9 cellular contexts compared by ENCODE assay signal in the genomic region with DNA sequence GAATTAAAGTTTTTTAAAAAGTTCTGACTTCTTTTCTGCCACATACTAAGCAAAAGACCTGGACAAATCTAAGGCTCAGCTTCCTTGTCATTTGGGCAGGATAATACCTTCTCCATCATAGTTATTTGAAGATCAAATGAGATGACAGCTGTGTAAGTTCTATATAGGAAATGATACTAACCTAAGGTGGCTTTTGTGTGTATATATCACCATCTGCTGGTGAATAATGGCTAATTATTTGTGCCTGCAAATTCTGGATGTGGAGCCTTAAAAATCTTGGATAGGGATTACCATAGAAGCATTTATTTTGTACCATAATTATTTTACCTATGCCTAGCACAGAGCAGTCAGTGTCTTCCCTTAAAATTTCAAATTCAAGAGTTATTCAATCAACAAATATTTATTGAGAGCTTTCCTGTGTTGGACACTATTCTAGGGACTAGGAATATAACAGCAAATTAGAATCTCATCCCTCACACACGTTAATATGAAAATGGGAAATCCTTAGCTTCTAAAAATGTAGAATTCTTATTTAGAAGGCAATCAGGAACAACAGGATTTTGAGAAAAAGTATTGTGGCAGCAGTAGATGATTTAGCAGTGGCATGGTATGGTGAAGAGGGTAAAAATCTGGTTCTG.
DNase-seq lines count a peak whose midpoint lies in the region; ATAC-seq, FAIRE-seq and TF ChIP-seq lines count a peak whose summit lies in the region.
"Had no signal": no experiment of that assay in that cellular context is flagged by ENCODE, and none has a peak within 500 bp of the region (broad histone marks: within the 10 kb centered on the region; RNA-seq: fewer than 3 reads in every experiment).

No MANE protein-coding gene starts in this region.

- no peak overlapping the region for H3K4me2 ChIP-seq in endothelial cell of umbilical vein (ENCODE audit: insufficient read depth, low read length)

- H3K36me3 ChIP-seq in Panc1 (ENCODE audit: control insufficient read depth, insufficient read depth, low read length) (no peaks in the 10 kb centered on the region), endothelial cell of umbilical vein (ENCODE audit: control insufficient read depth in 2 of 2, extremely low read depth in 1 of 2, insufficient read depth in 2 of 2, low read length in 2 of 2) (peaks cover 0 to 3% of the 10 kb centered on the region in 2 experiments)

- H3K4me3 ChIP-seq in Jurkat, Clone E6-1 (ENCODE audit: low read length) = no peak overlapping the region
- no peak overlapping the region for H3K4me3 ChIP-seq in Panc1 (ENCODE audit: low read depth in 2 of 2, low read length in 2 of 2)
- H3K4me3 ChIP-seq in endothelial cell of umbilical vein (replicated peaks in 1 of 3; ENCODE audit: insufficient read depth in 1 of 3, low read depth in 1 of 3, low read length in 3 of 3) = no peak overlapping the region
- H3K4me3 ChIP-seq: skin epidermis had no signal

- H3K27ac Mint-ChIP-seq in naive B cell = peak overlapping the region in 1 of 6 donors; percentile 29

- H3K9me1 ChIP-seq in endothelial cell of umbilical vein (replicated peaks; ENCODE audit: control insufficient read depth, extremely low read depth, insufficient read depth, low read length) = no peaks in the 10 kb centered on the region

- H3K9me3 ChIP-seq in Panc1 (ENCODE audit: control insufficient read depth, insufficient read depth, low read depth, low read length) = no peaks in the 10 kb centered on the region
- no peaks in the 10 kb centered on the region for H3K9me3 ChIP-seq in endothelial cell of umbilical vein (replicated peaks; ENCODE audit: control insufficient read depth, insufficient read depth, low read length)

- H2AFZ ChIP-seq in endothelial cell of umbilical vein (ENCODE audit: low read depth, low read length) = no peak overlapping the region

- H3K27ac ChIP-seq in Panc1 (ENCODE audit: low read length) (no peak overlapping the region), endothelial cell of umbilical vein (ENCODE audit: insufficient read depth, low read depth, low read length) (no peak overlapping the region)
- H3K27ac ChIP-seq: skin epidermis had no signal

- in situ Hi-C loops in Panc1 (cut with HindIII; ENCODE audit: low pct_unique_long_range_greater_than_20kb, low sequenced_read_pairs) = no loop called here

- no peaks in the 10 kb centered on the region for H3K9me3 Mint-ChIP-seq in naive B cell

- H3K4me1 ChIP-seq in Panc1 (ENCODE audit: control insufficient read depth, insufficient read depth, low read length) (no peaks in the 10 kb centered on the region), endothelial cell of umbilical vein (ENCODE audit: control insufficient read depth, extremely low read depth, insufficient read depth, low read length) (peaks cover 4% of the 10 kb centered on the region)

- H3K27me3 ChIP-seq in Panc1 (ENCODE audit: control insufficient read depth, insufficient read depth, low read length) (no peaks in the 10 kb centered on the region), endothelial cell of umbilical vein (ENCODE audit: control insufficient read depth in 2 of 2, insufficient read depth in 2 of 2, low read length in 2 of 2) (no peaks in the 10 kb centered on the region)

- intact Hi-C loops in Panc1 (cut with micrococcal nuclease; ENCODE audit: unreplicated experiment) = loop anchor here (1.0 kb wide), 1 partner anchor 152 kb away; no protein-coding TSS in a partner anchor
- intact Hi-C loops in endothelial cell of umbilical vein (cut with micrococcal nuclease) = loop anchor here (1.0 to 5.0 kb wide), 5 partner anchors 88 to 249 kb away; a partner anchor contains a TSS

- POLR2A ChIA-PET in Panc1 (lab: Charles Lee) (interaction anchor here (0.6 kb wide), 1 partner anchor 143 kb away, joined by 4 read pairs; no protein-coding TSS in a partner anchor), endothelial cell of umbilical vein (lab: Charles Lee) (interaction anchor here (0.7 kb wide), 1 partner anchor 310 kb away, joined by 11 read pairs; no protein-coding TSS in a partner anchor)

- dilution Hi-C loops in endothelial cell of umbilical vein (cut with MboI; ENCODE audit: extremely low pct_ligation_motif_present, low sequenced_read_pairs) = no loop called here

- H3K27me3 Mint-ChIP-seq in naive B cell = no peaks in the 10 kb centered on the region

- peak; percentile 64; the same call in 1 of the 2 replicates for TF ChIP-seq CTCF in Panc1 (IDR thresholded peaks at IDR 0.05)
- peak; percentile 28 to 31 for TF ChIP-seq CTCF in endothelial cell of umbilical vein (IDR thresholded peaks at IDR 0.05; ENCODE audit: extremely low read depth in 1 of 2, insufficient read depth in 1 of 2, low read depth in 1 of 2, low read length in 2 of 2)

- no peak for FAIRE-seq in endothelial cell of umbilical vein (lab: Jason Lieb, UNC)

- H3K9ac ChIP-seq in endothelial cell of umbilical vein (replicated peaks; ENCODE audit: extremely low read depth, insufficient read depth, low read length) = no peak overlapping the region

- H3K4me1 Mint-ChIP-seq in naive B cell = no peaks in the 10 kb centered on the region

- H3K36me3 Mint-ChIP-seq in naive B cell = peaks cover 0 to 10% of the 10 kb centered on the region in 2 donors

- no peaks in the 10 kb centered on the region for H4K20me1 ChIP-seq in endothelial cell of umbilical vein (replicated peaks; ENCODE audit: control insufficient read depth, extremely low read depth, insufficient read depth, low read length)

- H3K79me2 ChIP-seq in endothelial cell of umbilical vein (ENCODE audit: control insufficient read depth, insufficient read depth, low read length) = no peaks in the 10 kb centered on the region

- DNase-seq in DMS53 (lab: John Stamatoyannopoulos, UW) (peak; percentile 78), Panc1 (ENCODE audit: low read depth, low spot score) (peak; percentile 30), endothelial cell of umbilical vein (ENCODE audit: low read depth, low spot score) (peak; percentile 75), naive B cell (peak; percentile 32)
- DNase-seq in Jurkat, Clone E6-1 (ENCODE audit: low read depth, low spot score) = peak; percentile 52
- DNase-seq in activated CD4-positive, CD25-positive, alpha-beta regulatory T cell (lab: John Stamatoyannopoulos, UW) = no peak
- DNase-seq in stimulated activated CD4-positive, alpha-beta T cell treated with anti-CD3 and anti-CD28 coated beads, Interleukin-15, amount 100 ng/mL, for 24 hours = no peak

- H3K4me3 Mint-ChIP-seq in naive B cell = no peak overlapping the region

- no peak for TF ChIP-seq POLR2A in endothelial cell of umbilical vein (IDR thresholded peaks at IDR 0.05; ENCODE audit: low read depth, low read length)

- BruUV-seq in Panc1 (replicated peaks; lab: Mats Ljungman, UMichigan) (no TSS peak), endothelial cell of umbilical vein (replicated peaks; lab: Mats Ljungman, UMichigan) (no TSS peak)

- CTCF ChIA-PET in Panc1 (lab: Charles Lee) = interaction anchor here (0.5 to 3.1 kb wide), 7 partner anchors 22 to 168 kb away, joined by 3 to 24 read pairs (median 3); no protein-coding TSS in a partner anchor
- CTCF ChIA-PET in endothelial cell of umbilical vein (lab: Charles Lee) = interaction anchor here (0.9 to 11.7 kb wide), 22 partner anchors 8 to 249 kb away, joined by 3 to 389 read pairs (median 8); a partner anchor contains a TSS

- ATAC-seq in Panc1 (peak; percentile 78), naive B cell (ENCODE audit: low read depth in 2 of 2) (peak; percentile 56 to 70), GM19467 (IDR thresholded peaks at IDR 0.05; ENCODE audit: unreplicated experiment) (no peak)

TF ChIP-seq in endothelial cell of umbilical vein, 7 proteins besides CTCF, POLR2A, EP300 and RAD21:
- TF ChIP-seq GATA2 (IDR thresholded peaks at IDR 0.05; ENCODE audit: insufficient read depth, insufficient read length, low read depth, low read length) (no peak), EZH2 (IDR thresholded peaks at IDR 0.05; ENCODE audit: borderline replicate concordance, low read depth, low read length, severe bottlenecking) (no peak), POLR2AphosphoS5 (IDR thresholded peaks at IDR 0.05; ENCODE audit: insufficient read depth, low read depth, low read length) (no peak), MYC (IDR thresholded peaks at IDR 0.05; ENCODE audit: low read depth, low read length) (no peak), FOS (IDR thresholded peaks at IDR 0.05; ENCODE audit: borderline replicate concordance, insufficient read depth, low read length) (no peak), JUN (IDR thresholded peaks at IDR 0.05; ENCODE audit: borderline replicate concordance, insufficient read depth, insufficient read length, low read depth) (no peak)
- TF ChIP-seq, protein P1, sequence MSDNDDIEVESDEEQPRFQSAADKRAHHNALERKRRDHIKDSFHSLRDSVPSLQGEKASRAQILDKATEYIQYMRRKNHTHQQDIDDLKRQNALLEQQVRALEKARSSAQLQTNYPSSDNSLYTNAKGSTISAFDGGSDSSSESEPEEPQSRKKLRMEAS (IDR thresholded peaks at IDR 0.05; ENCODE audit: insufficient read depth, insufficient read length) = no peak

Comparison
In these comparisons a context has a peak if more than half of its experiments do, and no peak if none do; other contexts are left out.
1. DNase-seq: peak in DMS53 (single experiment), Jurkat, Clone E6-1 (single experiment), Panc1 (single experiment), endothelial cell of umbilical vein (single experiment) and naive B cell (single experiment); none in activated CD4-positive, CD25-positive, alpha-beta regulatory T cell (0 of 4) and stimulated activated CD4-positive, alpha-beta T cell treated with anti-CD3 and anti-CD28 coated beads, Interleukin-15, amount 100 ng/mL, for 24 hours (single experiment).